19 cellular contexts compared by ENCODE assay signal in the genomic region with DNA sequence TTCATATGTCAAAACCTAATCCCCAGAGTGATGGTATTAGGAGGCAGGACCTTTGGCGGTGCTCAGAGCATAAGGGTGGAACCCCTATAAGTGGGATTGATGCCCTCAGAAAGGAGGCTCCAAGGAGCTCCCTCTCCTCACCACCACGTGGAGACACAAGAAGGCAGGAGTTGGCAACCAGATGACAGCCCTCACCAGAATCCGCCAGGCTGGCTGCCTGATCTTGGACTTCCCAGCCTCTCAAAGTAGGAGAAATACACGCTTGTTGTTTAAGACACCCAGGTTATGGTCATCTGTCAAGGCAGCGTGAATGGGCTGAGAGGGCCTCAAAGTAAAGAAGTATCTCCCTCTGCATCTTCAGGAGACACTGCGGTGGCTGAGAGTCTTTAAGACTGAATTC.
"Had no signal": no experiment of that assay in that cellular context is flagged by ENCODE, and none has a peak within 500 bp of the region (broad histone marks: within the 10 kb centered on the region; RNA-seq: fewer than 3 reads in every experiment).

No MANE protein-coding gene starts in this region.

- DNase-seq: KBM-7, MG63, NCI-H1092, NCI-H1436, NCI-H187, NCI-H2029, NCI-H2081 treated with DMSO at 0.1 percent for 48 hours, NCI-H2171, NCI-H226, NCI-H446, NCI-H510A, NCI-H524 treated with DMSO at 0.1 percent for 48 hours, NCI-H69, NCI-H774, Right ventricle myocardium superior, RPMI8226, SIG-M5 had no signal

- H3K27me3 ChIP-seq: MG63, SJSA1 had no signal

- H3K27ac ChIP-seq: SJSA1, SK-N-MC had no signal

- H3K4me3 ChIP-seq: MG63, SJSA1, SK-N-MC had no signal

- H3K9me3 ChIP-seq: MG63, SJSA1 had no signal
